Comparison of ENCODE assay signal across 8 cellular contexts in genomic region chr1:2199042-2199810, GRCh38. TPM values are rescaled to one million over a fixed set of nuclear protein-coding genes. Genes with fewer than 3 reads are reported as not detected.
A peak's percentile ranks its signal among the peaks of the same experiment; 100 is the strongest.
DNase-seq lines count a peak whose midpoint lies in the region; ATAC-seq and TF ChIP-seq lines count a peak whose summit lies in the region.

No MANE protein-coding gene starts in this region.

- peak overlapping the region; percentile 78 for H3K4me3 Mint-ChIP-seq in MCF 10A (ENCODE audit: unreplicated experiment)

- TF ChIP-seq CTCF in WI38 (IDR thresholded peaks at IDR 0.05; ENCODE audit: low read depth, low read length) = no peak
- no peak for TF ChIP-seq CTCF in MCF 10A (IDR thresholded peaks at IDR 0.05; ENCODE audit: unreplicated experiment)

- H3K4me1 ChIP-seq in Karpas-422 (ENCODE audit: low read length) (peaks cover 7% of the 10 kb centered on the region), iPS-20b (ENCODE audit: insufficient read depth, low read length) (no peaks in the 10 kb centered on the region)

- no peaks in the 10 kb centered on the region for H3K36me3 Mint-ChIP-seq in MCF 10A (ENCODE audit: insufficient read depth, unreplicated experiment)

- H2AFZ ChIP-seq in Karpas-422 (ENCODE audit: low read length) = no peak overlapping the region

- H3K27ac ChIP-seq in Karpas-422 (ENCODE audit: low read length) (no peak overlapping the region), iPS-20b (ENCODE audit: low read length) (no peak overlapping the region), skin epidermis (peak overlapping the region; percentile 25 to 93 (median 83))

- no peak overlapping the region for H3K4me2 ChIP-seq in Karpas-422 (ENCODE audit: low read depth, low read length, poor library complexity, severe bottlenecking)

- H3K9me3 Mint-ChIP-seq in MCF 10A (ENCODE audit: unreplicated experiment) = no peaks in the 10 kb centered on the region

- no peaks in the 10 kb centered on the region for H4K20me1 ChIP-seq in Karpas-422 (ENCODE audit: insufficient read depth, low read depth, low read length)

- no peak for ATAC-seq in GM18505 (IDR thresholded peaks at IDR 0.05; ENCODE audit: unreplicated experiment)
- no peak for ATAC-seq in GM18498 (IDR thresholded peaks at IDR 0.05; ENCODE audit: unreplicated experiment)
- ATAC-seq in HG03439 (IDR thresholded peaks at IDR 0.05; ENCODE audit: unreplicated experiment) = no peak

- POLR2A ChIA-PET in MCF 10A (lab: Yijun Ruan, JAX) = interaction anchor here (0.9 to 1.3 kb wide), 5 partner anchors 30 to 192 kb away, joined by 3 to 6 read pairs (median 5); partner anchors contain the start of genes MORN1 and RER1

- no peaks in the 10 kb centered on the region for H3K27me3 Mint-ChIP-seq in MCF 10A (ENCODE audit: insufficient read depth, unreplicated experiment)

- TSS peak; percentile 78 for BruUV-seq in MCF 10A (replicated peaks; lab: Mats Ljungman, UMichigan)

- H3K9me3 ChIP-seq in Karpas-422 (ENCODE audit: low read length) (no peaks in the 10 kb centered on the region), iPS-20b (ENCODE audit: insufficient read depth, low read depth, low read length) (no peaks in the 10 kb centered on the region)

- peak; percentile 41 for TF ChIP-seq POLR2A in GM18505 (IDR thresholded peaks at IDR 0.05; ENCODE audit: borderline replicate concordance, extremely low read depth, insufficient read depth, insufficient read length)

- no peaks in the 10 kb centered on the region for H3K9me2 ChIP-seq in Karpas-422 (replicated peaks; ENCODE audit: insufficient read depth, low read length)

- H3K36me3 ChIP-seq in Karpas-422 (ENCODE audit: insufficient read depth, low read length) = no peaks in the 10 kb centered on the region
- H3K36me3 ChIP-seq in iPS-20b (ENCODE audit: insufficient read depth, low read depth, low read length) = no peaks in the 10 kb centered on the region

- intact Hi-C loops in MCF 10A (cut with micrococcal nuclease) = loop anchor here (1.0 to 10.0 kb wide), 4 partner anchors 96 to 1223 kb away; no protein-coding TSS in a partner anchor

- peak; percentile 49 for DNase-seq in Karpas-422
- peak; percentile 91 for DNase-seq in MCF 10A (ENCODE audit: unreplicated experiment)

- CTCF ChIA-PET in MCF 10A (lab: Yijun Ruan, JAX) = interaction anchor here (0.6 to 2.5 kb wide), 3 partner anchors 11 to 78 kb away, joined by 3 to 6 read pairs (median 4); no protein-coding TSS in a partner anchor

- H3K27me3 ChIP-seq in Karpas-422 (ENCODE audit: low read length) = no peaks in the 10 kb centered on the region
- H3K27me3 ChIP-seq in iPS-20b (ENCODE audit: insufficient read depth, low read length) = no peaks in the 10 kb centered on the region

- no peaks in the 10 kb centered on the region for H3K79me2 ChIP-seq in Karpas-422 (ENCODE audit: low read length)

- H3K4me1 Mint-ChIP-seq in MCF 10A (ENCODE audit: insufficient read depth, unreplicated experiment) = peaks cover 13% of the 10 kb centered on the region

- H3K27ac Mint-ChIP-seq in MCF 10A (ENCODE audit: low read depth, unreplicated experiment) = peak overlapping the region; percentile 73

- H3K4me3 ChIP-seq in Karpas-422 (ENCODE audit: low read length) = no peak overlapping the region
- H3K4me3 ChIP-seq in WI38 (ENCODE audit: low read depth, low read length) = peak overlapping the region; percentile 58
- peak overlapping the region; percentile 70 for H3K4me3 ChIP-seq in iPS-20b (ENCODE audit: low read length)
- peak overlapping the region; percentile 17 to 46 (median 31) for H3K4me3 ChIP-seq in skin epidermis

- H3K9ac ChIP-seq in Karpas-422 (ENCODE audit: low read length) = no peak overlapping the region
- peak overlapping the region; percentile 66; the same call in 1 of the 2 replicates for H3K9ac ChIP-seq in iPS-20b (ENCODE audit: low read depth, low read length)

RNA-seq across cellular contexts. Expression of gene FAAP20, which starts 4.7 kb away (rescaled TPM):
- 20.1 and 84.8 TPM in 2 replicates for total RNA-seq in Karpas-422 (2014; rRNA removed; shearing (Covaris generic); ENCODE audit: low replicate concordance)
- 75.9 and 88.8 TPM in 2 replicates for total RNA-seq in MCF 10A (2022)

RNA-seq across cellular contexts. Expression of gene SKI, which starts 28.9 kb away (rescaled TPM):
- 1.7 and 2.4 TPM in 2 replicates for total RNA-seq in Karpas-422 (2014; rRNA removed; shearing (Covaris generic); ENCODE audit: low replicate concordance)
- 42.7 and 53.7 TPM in 2 replicates for total RNA-seq in MCF 10A (2022)

Comparison
In these comparisons a context has a peak if more than half of its experiments do, and no peak if none do; other contexts are left out.
1. H3K27ac ChIP-seq: peak in skin epidermis (21 of 21); none in Karpas-422 (single experiment) and iPS-20b (single experiment).
2. RNA of gene SKI, which starts 28.9 kb away (total RNA-seq): 42.7 to 53.7 TPM in MCF 10A; 1.7 to 2.4 TPM in Karpas-422; every median in the first group is over 10 times any median in the second.